ENCODE assay signal across 14 cellular contexts in the genomic region with DNA sequence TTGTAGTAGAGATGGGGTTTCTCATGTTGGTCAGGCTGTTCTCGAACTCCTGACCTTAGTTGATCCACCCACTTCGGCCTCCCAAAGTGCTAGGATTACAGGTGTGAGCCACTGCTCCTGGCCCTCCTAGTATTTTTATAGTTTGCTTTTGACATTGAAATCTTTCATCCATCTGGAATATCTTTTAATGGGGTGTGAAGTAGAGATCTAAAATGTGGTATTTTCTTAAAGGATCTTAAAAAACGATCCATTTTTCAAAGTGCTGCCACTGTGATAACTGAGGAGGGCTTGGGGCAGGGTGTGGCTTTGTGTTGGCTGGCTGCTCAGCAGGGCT.
"Had no signal": no experiment of that assay in that cellular context is flagged by ENCODE, and none has a peak within 500 bp of the region (broad histone marks: within the 10 kb centered on the region; RNA-seq: fewer than 3 reads in every experiment).

No MANE protein-coding gene starts in this region.

- H3K9me3 ChIP-seq: uterus had no signal

- H3K27ac ChIP-seq: SK-N-MC, skin epidermis, uterus had no signal

- H3K9me3 Mint-ChIP-seq: activated naive CD8-positive, alpha-beta T cell treated with anti-CD3 and anti-CD28 coated beads, Interleukin-2, amount 50 U/mL, for 24 hours; activated T-cell treated with anti-CD3 and anti-CD28 coated beads, Interleukin-2, amount 50 U/mL, for 24 hours; effector memory CD8-positive, alpha-beta T cell; stimulated activated naive CD8-positive, alpha-beta T cell treated with anti-CD3 and anti-CD28 coated beads, Interleukin-15, amount 100 ng/mL, for 72 hours; T-cell had no signal

- H3K4me3 Mint-ChIP-seq: activated CD8-positive, alpha-beta memory T cell treated with anti-CD3 and anti-CD28 coated beads, Interleukin-2, amount 10 ng/mL, durations not matched to agents 7 days and 5 days; activated naive CD8-positive, alpha-beta T cell treated with anti-CD3 and anti-CD28 coated beads, Interleukin-2, amount 50 U/mL, for 24 hours; activated T-cell treated with anti-CD3 and anti-CD28 coated beads, Interleukin-2, amount 50 U/mL, for 24 hours; effector memory CD8-positive, alpha-beta T cell; stimulated activated naive CD8-positive, alpha-beta T cell treated with anti-CD3 and anti-CD28 coated beads, Interleukin-15, amount 100 ng/mL, for 72 hours; T-cell had no signal

- H3K27ac Mint-ChIP-seq: activated CD8-positive, alpha-beta memory T cell treated with anti-CD3 and anti-CD28 coated beads, Interleukin-2, amount 10 ng/mL, durations not matched to agents 7 days and 5 days; activated naive CD8-positive, alpha-beta T cell treated with anti-CD3 and anti-CD28 coated beads, Interleukin-2, amount 50 U/mL, for 24 hours; activated T-cell treated with anti-CD3 and anti-CD28 coated beads, Interleukin-2, amount 50 U/mL, for 24 hours; effector memory CD8-positive, alpha-beta T cell; stimulated activated naive CD8-positive, alpha-beta T cell treated with anti-CD3 and anti-CD28 coated beads, Interleukin-15, amount 100 ng/mL, for 72 hours; T-cell had no signal

- H3K27me3 ChIP-seq: uterus had no signal

- ATAC-seq: activated CD8-positive, alpha-beta memory T cell treated with anti-CD3 and anti-CD28 coated beads, Interleukin-2, amount 10 ng/mL, durations not matched to agents 7 days and 5 days; activated naive CD8-positive, alpha-beta T cell treated with anti-CD3 and anti-CD28 coated beads, Interleukin-2, amount 50 U/mL, for 24 hours; effector memory CD8-positive, alpha-beta T cell; stimulated activated naive CD8-positive, alpha-beta T cell treated with anti-CD3 and anti-CD28 coated beads, Interleukin-15, amount 100 ng/mL, for 72 hours; T-cell had no signal

- H3K4me3 ChIP-seq: SK-N-MC, skin epidermis, uterus had no signal

- DNase-seq: activated CD4-positive, alpha-beta T cell treated with anti-CD3 and anti-CD28 coated beads for 1 hour; activated CD4-positive, alpha-beta T cell treated with anti-CD3 and anti-CD28 coated beads, Interleukin-2, amount 50 U/mL, for 48 hours; activated CD8-positive, alpha-beta memory T cell treated with anti-CD3 and anti-CD28 coated beads, Interleukin-2, amount 10 ng/mL, durations not matched to agents 7 days and 5 days; activated naive CD8-positive, alpha-beta T cell treated with anti-CD3 and anti-CD28 coated beads, Interleukin-2, amount 50 U/mL, for 24 hours; activated T-cell treated with anti-CD3 and anti-CD28 coated beads, Interleukin-2, amount 50 U/mL, for 24 hours; effector memory CD8-positive, alpha-beta T cell; mesendoderm; stimulated activated CD4-positive, alpha-beta T cell treated with anti-CD3 and anti-CD28 coated beads, Interleukin-4, amount 100 ng/mL, for 4 hours; stimulated activated naive CD8-positive, alpha-beta T cell treated with anti-CD3 and anti-CD28 coated beads, Interleukin-15, amount 100 ng/mL, for 72 hours; T-cell; T1000; uterus had no signal

- H3K27me3 Mint-ChIP-seq: activated CD8-positive, alpha-beta memory T cell treated with anti-CD3 and anti-CD28 coated beads, Interleukin-2, amount 10 ng/mL, durations not matched to agents 7 days and 5 days; activated naive CD8-positive, alpha-beta T cell treated with anti-CD3 and anti-CD28 coated beads, Interleukin-2, amount 50 U/mL, for 24 hours; activated T-cell treated with anti-CD3 and anti-CD28 coated beads, Interleukin-2, amount 50 U/mL, for 24 hours; effector memory CD8-positive, alpha-beta T cell; stimulated activated naive CD8-positive, alpha-beta T cell treated with anti-CD3 and anti-CD28 coated beads, Interleukin-15, amount 100 ng/mL, for 72 hours; T-cell had no signal

- H3K36me3 ChIP-seq: uterus had no signal
